ENCODE assay signal across 13 cellular contexts in the genomic region with DNA sequence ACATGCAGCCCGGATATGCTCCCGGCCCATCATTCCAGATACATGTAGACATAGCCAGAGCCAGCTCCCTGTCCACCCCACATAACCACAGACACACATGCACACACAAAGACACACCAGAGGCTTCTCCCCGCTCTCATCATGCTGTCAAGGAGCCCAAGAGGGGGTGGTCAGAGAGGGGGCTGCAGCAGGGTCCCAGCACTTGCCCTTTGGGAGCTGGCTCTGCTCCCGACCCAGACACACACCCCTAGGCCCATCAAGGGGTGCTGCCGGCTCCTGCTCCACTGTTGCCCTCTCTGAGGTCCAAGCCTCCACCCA. TPM values are rescaled to one million over a fixed set of nuclear protein-coding genes. Genes with fewer than 3 reads are reported as not detected.
DNase-seq lines count a peak whose midpoint lies in the region; ATAC-seq, FAIRE-seq and TF ChIP-seq lines count a peak whose summit lies in the region.
"Had no signal": no experiment of that assay in that cellular context is flagged by ENCODE, and none has a peak within 500 bp of the region (broad histone marks: within the 10 kb centered on the region; RNA-seq: fewer than 3 reads in every experiment).

No MANE protein-coding gene starts in this region.

- WGBS in hepatocyte (ENCODE audit: low lambda C conversion rate, missing lambda C conversion rate): 81% methylated on average over 5 of the region's 5 CpGs

- no peaks in the 10 kb centered on the region for H3K9me2 ChIP-seq in hepatocyte (replicated peaks; ENCODE audit: insufficient read depth)

- H3K4me1 ChIP-seq in astrocyte (ENCODE audit: insufficient read depth, low read length) (no peaks in the 10 kb centered on the region), hepatocyte (ENCODE audit: insufficient read depth) (peaks cover 10% of the 10 kb centered on the region)

- peaks cover 7% of the 10 kb centered on the region for H3K27me3 Mint-ChIP-seq in astrocyte (ENCODE audit: low read depth, unreplicated experiment)
- H3K27me3 Mint-ChIP-seq in stimulated activated memory B cell treated with anti-CD40 and anti-IgM and Interleukin-4, amounts not matched to agents 10 μg/mL and 1 μg/mL and 100 μg/mL, for 72 hours: no peaks in the 10 kb centered on the region
- no peaks in the 10 kb centered on the region for H3K27me3 Mint-ChIP-seq in CD4-positive, alpha-beta T cell

- H3K4me2 ChIP-seq in astrocyte (ENCODE audit: low read length): no peak overlapping the region
- no peak overlapping the region for H3K4me2 ChIP-seq in hepatocyte

- peak; percentile 32 for ATAC-seq in left lobe of liver
- no peak for ATAC-seq in stimulated activated memory B cell treated with anti-CD40 and anti-IgM and Interleukin-4, amounts not matched to agents 10 μg/mL and 1 μg/mL and 100 μg/mL, for 72 hours
- ATAC-seq in HG03045 (IDR thresholded peaks at IDR 0.05; ENCODE audit: unreplicated experiment): no peak
- ATAC-seq in CD4-positive, alpha-beta T cell (ENCODE audit: poor library complexity): no peak

- no peak overlapping the region for H3K4me3 ChIP-seq in astrocyte (ENCODE audit: insufficient read depth, low read depth, low read length)
- H3K4me3 ChIP-seq in hepatocyte: no peak overlapping the region

- DNase-seq in HCEC 1CT: peak; percentile 48
- DNase-seq in astrocyte (ENCODE audit: low read depth): peak; percentile 45
- no peak for DNase-seq in left lobe of liver (ENCODE audit: low spot score)
- DNase-seq in GM19238 (ENCODE audit: insufficient read length, low spot score): no peak
- no peak for DNase-seq in hepatocyte (ENCODE audit: low spot score)
- DNase-seq in CD4-positive, alpha-beta T cell: no peak
- DNase-seq: DND-41, left cardiac atrium, NCI-H1105 had no signal

- peaks cover 4% of the 10 kb centered on the region for H3K27me3 ChIP-seq in astrocyte (ENCODE audit: insufficient read depth, low read length)
- H3K27me3 ChIP-seq in hepatocyte: no peaks in the 10 kb centered on the region
- H3K27me3 ChIP-seq in CD4-positive, alpha-beta T cell (ENCODE audit: control insufficient read depth, insufficient read depth, low read length): no peaks in the 10 kb centered on the region

- TF ChIP-seq CTCF in astrocyte (IDR thresholded peaks at IDR 0.05; ENCODE audit: insufficient read depth, low read depth, low read length): no peak
- no peak for TF ChIP-seq CTCF in hepatocyte (IDR thresholded peaks at IDR 0.05; ENCODE audit: poor library complexity)
- no peak for TF ChIP-seq CTCF in CD4-positive, alpha-beta T cell (IDR thresholded peaks at IDR 0.05)

- H3K36me3 ChIP-seq in astrocyte (ENCODE audit: insufficient read depth, low read length): no peaks in the 10 kb centered on the region
- H3K36me3 ChIP-seq in hepatocyte (replicated peaks; ENCODE audit: insufficient read depth, low read depth): no peaks in the 10 kb centered on the region

- H4K20me1 ChIP-seq in astrocyte (ENCODE audit: insufficient read depth, low read length) (no peaks in the 10 kb centered on the region), hepatocyte (ENCODE audit: insufficient read depth, poor library complexity, severe bottlenecking) (no peaks in the 10 kb centered on the region)

- peak overlapping the region; percentile 15 for H3K27ac Mint-ChIP-seq in astrocyte (ENCODE audit: unreplicated experiment)
- H3K27ac Mint-ChIP-seq in stimulated activated memory B cell treated with anti-CD40 and anti-IgM and Interleukin-4, amounts not matched to agents 10 μg/mL and 1 μg/mL and 100 μg/mL, for 72 hours: no peak overlapping the region
- no peak overlapping the region for H3K27ac Mint-ChIP-seq in CD4-positive, alpha-beta T cell
- H3K27ac Mint-ChIP-seq: activated T-helper 1 cell treated with anti-CD3 and anti-CD28 coated beads, Interleukin-12 subunit alpha, Interleukin-12 subunit beta, Interleukin-2, Interleukin-4 antibody, amounts not matched to agents 30 ng/mL and 10 ng/mL and 1 ng/mL, durations not matched to agents 14 hours and 24 hours and 36 hours; stimulated activated naive CD8-positive, alpha-beta T cell treated with anti-CD3 and anti-CD28 coated beads, Interleukin-15, Interleukin-2, amounts not matched to agents 100 ng/mL and 50 ng/mL, for 24 hours had no signal

- intact Hi-C loops in CD4-positive, alpha-beta T cell (cut with DNase I, micrococcal nuclease): no loop called here

- CTCF ChIA-PET in CD4-positive, alpha-beta T cell (lab: Charles Lee): no interaction called here

- H2AFZ ChIP-seq in astrocyte (ENCODE audit: low read depth, low read length) (peak overlapping the region; percentile 34), hepatocyte (no peak overlapping the region)

- FAIRE-seq in astrocyte (lab: Jason Lieb, UNC): no peak

- H3K79me2 ChIP-seq in astrocyte (ENCODE audit: insufficient read depth, low read length) (no peaks in the 10 kb centered on the region), hepatocyte (no peaks in the 10 kb centered on the region)

- peaks cover 14% of the 10 kb centered on the region for H3K4me1 Mint-ChIP-seq in astrocyte (ENCODE audit: low read depth, unreplicated experiment)
- H3K4me1 Mint-ChIP-seq in stimulated activated memory B cell treated with anti-CD40 and anti-IgM and Interleukin-4, amounts not matched to agents 10 μg/mL and 1 μg/mL and 100 μg/mL, for 72 hours: peaks cover 90% of the 10 kb centered on the region
- H3K4me1 Mint-ChIP-seq in CD4-positive, alpha-beta T cell (ENCODE audit: low read depth): peaks cover 32% of the 10 kb centered on the region

- H3K36me3 Mint-ChIP-seq in astrocyte (ENCODE audit: low read depth, unreplicated experiment): peaks cover 2% of the 10 kb centered on the region
- H3K36me3 Mint-ChIP-seq in stimulated activated memory B cell treated with anti-CD40 and anti-IgM and Interleukin-4, amounts not matched to agents 10 μg/mL and 1 μg/mL and 100 μg/mL, for 72 hours: no peaks in the 10 kb centered on the region
- no peaks in the 10 kb centered on the region for H3K36me3 Mint-ChIP-seq in CD4-positive, alpha-beta T cell (ENCODE audit: low read depth)

- H3K27ac ChIP-seq in astrocyte (ENCODE audit: low read depth, low read length) (no peak overlapping the region), hepatocyte (no peak overlapping the region)
- no peak overlapping the region for H3K27ac ChIP-seq in CD4-positive, alpha-beta T cell (ENCODE audit: low read depth, low read length)

- H3K9me3 Mint-ChIP-seq in astrocyte (ENCODE audit: unreplicated experiment): no peaks in the 10 kb centered on the region
- H3K9me3 Mint-ChIP-seq in stimulated activated memory B cell treated with anti-CD40 and anti-IgM and Interleukin-4, amounts not matched to agents 10 μg/mL and 1 μg/mL and 100 μg/mL, for 72 hours: no peaks in the 10 kb centered on the region
- no peaks in the 10 kb centered on the region for H3K9me3 Mint-ChIP-seq in CD4-positive, alpha-beta T cell
- H3K9me3 Mint-ChIP-seq: activated T-helper 1 cell treated with anti-CD3 and anti-CD28 coated beads, Interleukin-12 subunit alpha, Interleukin-12 subunit beta, Interleukin-2, Interleukin-4 antibody, amounts not matched to agents 30 ng/mL and 10 ng/mL and 1 ng/mL, durations not matched to agents 14 hours and 24 hours and 36 hours; stimulated activated naive CD8-positive, alpha-beta T cell treated with anti-CD3 and anti-CD28 coated beads, Interleukin-15, Interleukin-2, amounts not matched to agents 100 ng/mL and 50 ng/mL, for 24 hours had no signal

- H3K9me3 ChIP-seq in astrocyte (ENCODE audit: insufficient read depth, low read depth, low read length) (no peaks in the 10 kb centered on the region), hepatocyte (ENCODE audit: low read depth) (no peaks in the 10 kb centered on the region)
- no peaks in the 10 kb centered on the region for H3K9me3 ChIP-seq in CD4-positive, alpha-beta T cell (ENCODE audit: control insufficient read depth, low read length)

- POLR2A ChIA-PET in CD4-positive, alpha-beta T cell (lab: Charles Lee): no interaction called here

- peak overlapping the region; percentile 58 for H3K4me3 Mint-ChIP-seq in astrocyte (ENCODE audit: unreplicated experiment)
- peak overlapping the region; percentile 47 for H3K4me3 Mint-ChIP-seq in stimulated activated memory B cell treated with anti-CD40 and anti-IgM and Interleukin-4, amounts not matched to agents 10 μg/mL and 1 μg/mL and 100 μg/mL, for 72 hours
- H3K4me3 Mint-ChIP-seq in CD4-positive, alpha-beta T cell: no peak overlapping the region
- H3K4me3 Mint-ChIP-seq: activated T-helper 1 cell treated with anti-CD3 and anti-CD28 coated beads, Interleukin-12 subunit alpha, Interleukin-12 subunit beta, Interleukin-2, Interleukin-4 antibody, amounts not matched to agents 30 ng/mL and 10 ng/mL and 1 ng/mL, durations not matched to agents 14 hours and 24 hours and 36 hours; stimulated activated naive CD8-positive, alpha-beta T cell treated with anti-CD3 and anti-CD28 coated beads, Interleukin-15, Interleukin-2, amounts not matched to agents 100 ng/mL and 50 ng/mL, for 24 hours had no signal

- H3K9ac ChIP-seq in astrocyte (ENCODE audit: low read length): no peak overlapping the region

RNA-seq across cellular contexts. Expression of a gene that starts 2.6 kb away (rescaled TPM):
- total RNA-seq in astrocyte: 0.24 and 0.32 TPM in 2 replicates
- 0.70 TPM for total RNA-seq in left lobe of liver
- total RNA-seq in hepatocyte: 0.37 and 0.96 TPM in 2 replicates
- polyA plus RNA-seq in hepatocyte: 0.29 and 1.4 TPM in 2 replicates
- under 1 TPM; 0.47 to 0.53 TPM for total RNA-seq in CD4-positive, alpha-beta T cell

RNA-seq across cellular contexts. Expression of a gene that starts 58.9 kb away (rescaled TPM):
- 86.9 and 91.3 TPM in 2 replicates for total RNA-seq in astrocyte
- total RNA-seq in left lobe of liver: 23.6 TPM
- 69.8 and 79.5 TPM in 2 replicates for total RNA-seq in hepatocyte
- polyA plus RNA-seq in hepatocyte: 111 and 112 TPM in 2 replicates
- 10 to 100 TPM; 56.3 to 56.9 TPM for total RNA-seq in CD4-positive, alpha-beta T cell

Comparison
In these comparisons a context has a peak if more than half of its experiments do, and no peak if none do; other contexts are left out.
1. DNase-seq: peak in HCEC 1CT (single experiment) and astrocyte (single experiment); none in left lobe of liver (single experiment), GM19238 (single experiment), hepatocyte (single experiment) and CD4-positive, alpha-beta T cell (0 of 10).